In genomic region chr6:31862344-31863235, GRCh38 we compare ENCODE assay signal across 8 cellular contexts. TPM values are rescaled to one million over a fixed set of nuclear protein-coding genes. Genes with fewer than 3 reads are reported as not detected.
A peak's percentile ranks its signal among the peaks of the same experiment; 100 is the strongest.
DNase-seq lines count a peak whose midpoint lies in the region; ATAC-seq, FAIRE-seq and TF ChIP-seq lines count a peak whose summit lies in the region.

Gene NEU1, minus strand, starts transcription at chr6:31862821. Its CDS starts 45 bp downstream, at chr6:31862776.

- dilution Hi-C loops in IMR-90 (cut with HindIII; ENCODE audit: low sequenced_read_pairs, unreplicated experiment) (no loop called here), endothelial cell of umbilical vein (cut with MboI; ENCODE audit: extremely low pct_ligation_motif_present, low sequenced_read_pairs) (no loop called here)

- H3K9me3 ChIP-seq in IMR-90 (ENCODE audit: control insufficient read depth, insufficient read depth, low read length), result no peaks in the 10 kb centered on the region
- no peaks in the 10 kb centered on the region for H3K9me3 ChIP-seq in endothelial cell of umbilical vein (replicated peaks; ENCODE audit: control insufficient read depth, insufficient read depth, low read length)

- H2BK120ac ChIP-seq in IMR-90 (ENCODE audit: low read depth, low read length), result no peak within 1 kb of the TSS

- TF ChIP-seq RAD21 in IMR-90 (IDR thresholded peaks at IDR 0.05; ENCODE audit: low read length), result 0 out of 2 replicates have a peak, but pooled peaks have one; percentile 2

- H3K27ac ChIP-seq in IMR-90 (ENCODE audit: insufficient read depth, low read length) (peak within 1 kb of the TSS; percentile 50), endothelial cell of umbilical vein (ENCODE audit: insufficient read depth, low read depth, low read length) (peak within 1 kb of the TSS; percentile 77)

- DNase-seq in DMS 273 (lab: John Stamatoyannopoulos, UW; ENCODE audit: unreplicated experiment) (peak; percentile 100), IMR-90 (peak; percentile 100), OCI-M1 (lab: John Stamatoyannopoulos, UW) (peak; percentile 100), activated T-cell treated with anti-CD3 and anti-CD28 coated beads for 24 hours (ENCODE audit: low read depth) (peak; percentile 98), endothelial cell of umbilical vein (ENCODE audit: low read depth, low spot score) (peak; percentile 100), midbrain (lab: John Stamatoyannopoulos, UW) (peak; percentile 100)
- peak; percentile 97 to 98 for DNase-seq in stimulated activated CD8-positive, alpha-beta memory T cell treated with anti-CD3 and anti-CD28 coated beads, Interleukin-2, amount 100 ng/mL, for 1 hour (ENCODE audit: low read depth in 2 of 2)

- TF ChIP-seq CTCF in IMR-90 (conservative IDR thresholded peaks at IDR 0.05; ENCODE audit: low read depth, low read length) (no peak), endothelial cell of umbilical vein (IDR thresholded peaks at IDR 0.05; ENCODE audit: extremely low read depth in 1 of 2, insufficient read depth in 1 of 2, low read depth in 1 of 2, low read length in 2 of 2) (no peak)

- no peaks in the 10 kb centered on the region for H3K9me1 ChIP-seq in IMR-90 (ENCODE audit: insufficient read depth, low read length)
- H3K9me1 ChIP-seq in endothelial cell of umbilical vein (replicated peaks; ENCODE audit: control insufficient read depth, extremely low read depth, insufficient read depth, low read length), result no peaks in the 10 kb centered on the region

- peak within 1 kb of the TSS; percentile 66; the same call in 1 of the 2 replicates for H2AK5ac ChIP-seq in IMR-90 (ENCODE audit: low read depth, low read length)

- H4K8ac ChIP-seq in IMR-90 (ENCODE audit: low read depth in 2 of 2, low read length in 2 of 2), result peak within 1 kb of the TSS; percentile 1 to 68; a peak in 1 of 4 replicates

- H2BK5ac ChIP-seq in IMR-90 (ENCODE audit: low read depth, low read length, poor library complexity, severe bottlenecking), result peak within 1 kb of the TSS; percentile 26

- H3K18ac ChIP-seq in IMR-90 (ENCODE audit: low read depth, low read length), result no peak within 1 kb of the TSS

- H3K14ac ChIP-seq in IMR-90 (replicated peaks; ENCODE audit: low read depth, low read length), result peak within 1 kb of the TSS; percentile 61

- POLR2A ChIA-PET in IMR-90 (lab: Charles Lee; ENCODE audit: unreplicated experiment), result interaction anchor here (0.5 to 0.7 kb wide), 3 partner anchors 23 to 216 kb away, joined by 3 to 13 read pairs (median 7); no protein-coding TSS in a partner anchor
- POLR2A ChIA-PET in endothelial cell of umbilical vein (lab: Charles Lee), result interaction anchor here (0.6 to 1.6 kb wide), 12 partner anchors 13 to 1108 kb away, joined by 3 to 17 read pairs (median 4); partner anchors contain the start of genes EHMT2, HSPA1A, HSPA1B and HSPA1L

- BruUV-seq in IMR-90 (replicated peaks; lab: Mats Ljungman, UMichigan) (no TSS peak), endothelial cell of umbilical vein (replicated peaks; lab: Mats Ljungman, UMichigan) (TSS peak; percentile 67)

- peak within 1 kb of the TSS; percentile 70 for H3K23ac ChIP-seq in IMR-90 (ENCODE audit: low read depth, low read length)

- H4K91ac ChIP-seq in IMR-90 (ENCODE audit: insufficient read depth, low read depth, low read length), result 0 out of 2 replicates have a peak within 1 kb of the TSS, but pooled peaks have one; percentile 19

- H2AFZ ChIP-seq in IMR-90 (replicated peaks; ENCODE audit: low read length, poor library complexity) (peak within 1 kb of the TSS; percentile 97), endothelial cell of umbilical vein (ENCODE audit: low read depth, low read length) (peak within 1 kb of the TSS; percentile 89)

- WGBS in IMR-90 (ENCODE audit: extremely low coverage in 2 of 2, insufficient read length in 1 of 2), 2 experiments, result 1% methylated on average over 32 of the region's 64 CpGs; no CpG with 5 or more reads in 1 of the 2 experiments

- TF ChIP-seq POLR2A in IMR-90 (IDR thresholded peaks at IDR 0.05; ENCODE audit: low read depth, low read length) (peak; percentile 98), endothelial cell of umbilical vein (IDR thresholded peaks at IDR 0.05; ENCODE audit: low read depth, low read length) (peak; percentile 99)

- peaks cover 7 to 20% of the 10 kb centered on the region in 2 experiments; a peak in 2 of 4 replicates for H3K79me1 ChIP-seq in IMR-90 (ENCODE audit: low read depth in 1 of 2, low read length in 2 of 2)

- no peak within 1 kb of the TSS for H2BK15ac ChIP-seq in IMR-90 (ENCODE audit: low read depth, low read length)

- FAIRE-seq in endothelial cell of umbilical vein (lab: Jason Lieb, UNC), result peak; percentile 100

- no peaks in the 10 kb centered on the region for H3K27me3 ChIP-seq in IMR-90 (ENCODE audit: control insufficient read depth, insufficient read depth, low read length)
- H3K27me3 ChIP-seq in endothelial cell of umbilical vein (ENCODE audit: control insufficient read depth in 2 of 2, insufficient read depth in 2 of 2, low read length in 2 of 2), result no peaks in the 10 kb centered on the region

- peaks cover 21% of the 10 kb centered on the region for H3K36me3 ChIP-seq in IMR-90 (ENCODE audit: control insufficient read depth, insufficient read depth, low read length)
- peaks cover 3 to 20% of the 10 kb centered on the region in 2 experiments for H3K36me3 ChIP-seq in endothelial cell of umbilical vein (ENCODE audit: control insufficient read depth in 2 of 2, extremely low read depth in 1 of 2, insufficient read depth in 2 of 2, low read length in 2 of 2)

- no peak within 1 kb of the TSS for H2BK20ac ChIP-seq in IMR-90 (ENCODE audit: low read depth, low read length)

- peak within 1 kb of the TSS; percentile 67 for H3K9ac ChIP-seq in IMR-90 (ENCODE audit: low read depth, low read length)
- H3K9ac ChIP-seq in endothelial cell of umbilical vein (replicated peaks; ENCODE audit: extremely low read depth, insufficient read depth, low read length), result peak within 1 kb of the TSS; percentile 81

- CTCF ChIA-PET in IMR-90 (lab: Yijun Ruan, JAX), result interaction anchor here (0.7 to 1.0 kb wide), 2 partner anchors 27 to 83 kb away, joined by 3 to 4 read pairs; partner anchors contain the start of gene CFB
- CTCF ChIA-PET in endothelial cell of umbilical vein (lab: Charles Lee), result interaction anchor here (1.0 to 3.2 kb wide), 7 partner anchors 27 to 181 kb away, joined by 3 to 11 read pairs (median 4); partner anchors contain the start of genes EHMT2 and HSPA1B

- 0 out of 2 replicates have a peak within 1 kb of the TSS, but pooled peaks have one; percentile 14 for H3K56ac ChIP-seq in IMR-90 (ENCODE audit: extremely low read depth, insufficient read depth, low read length)

- H3K4me1 ChIP-seq in IMR-90 (ENCODE audit: control insufficient read depth, insufficient read depth, low read length) (peaks cover 4% of the 10 kb centered on the region), endothelial cell of umbilical vein (ENCODE audit: control insufficient read depth, extremely low read depth, insufficient read depth, low read length) (peaks cover 7% of the 10 kb centered on the region)

- ATAC-seq in GM21528 (IDR thresholded peaks at IDR 0.05; ENCODE audit: low FRiP score, unreplicated experiment), result peak; percentile 86
- peak; percentile 96 for ATAC-seq in IMR-90 (ENCODE audit: low read depth)

- H4K5ac ChIP-seq in IMR-90 (ENCODE audit: low read depth, low read length), result no peak within 1 kb of the TSS; the same call in 1 of the 2 replicates

- no peaks in the 10 kb centered on the region for H4K20me1 ChIP-seq in IMR-90 (ENCODE audit: insufficient read depth, low read length)
- no peaks in the 10 kb centered on the region for H4K20me1 ChIP-seq in endothelial cell of umbilical vein (replicated peaks; ENCODE audit: control insufficient read depth, extremely low read depth, insufficient read depth, low read length)

- in situ Hi-C loops in IMR-90 (cut with MboI; ENCODE audit: low sequenced_read_pairs), result no loop called here

- peak within 1 kb of the TSS; percentile 98 for H3K4me2 ChIP-seq in IMR-90 (ENCODE audit: low read depth, low read length)
- H3K4me2 ChIP-seq in endothelial cell of umbilical vein (ENCODE audit: insufficient read depth, low read length), result peak within 1 kb of the TSS; percentile 82

- peak within 1 kb of the TSS; percentile 97 for H2AK9ac ChIP-seq in IMR-90 (replicated peaks; ENCODE audit: low read depth, low read length, poor library complexity)

- peaks cover 4% of the 10 kb centered on the region for H3K79me2 ChIP-seq in endothelial cell of umbilical vein (ENCODE audit: control insufficient read depth, insufficient read depth, low read length)

- peak within 1 kb of the TSS; percentile 49 for H3K4ac ChIP-seq in IMR-90 (ENCODE audit: low read depth, low read length)

- intact Hi-C loops in IMR-90 (cut with micrococcal nuclease) (loop anchor here (1.0 to 2.0 kb wide), 2 partner anchors 28 to 182 kb away; no protein-coding TSS in a partner anchor), endothelial cell of umbilical vein (cut with micrococcal nuclease) (loop anchor here (1.0 to 2.0 kb wide), 7 partner anchors 28 to 242 kb away; partner anchors contain the start of genes BAG6, HSPA1B, PRRC2A and ZBTB12)

- H3K4me3 ChIP-seq in IMR-90 (ENCODE audit: insufficient read depth, low read depth, low read length), result peak within 1 kb of the TSS; percentile 72
- H3K4me3 ChIP-seq in endothelial cell of umbilical vein (replicated peaks in 1 of 3; ENCODE audit: insufficient read depth in 1 of 3, low read depth in 1 of 3, low read length in 3 of 3), result peak within 1 kb of the TSS; percentile 71 to 88 (median 83)

TF ChIP-seq in endothelial cell of umbilical vein, 7 proteins besides CTCF, POLR2A, EP300 and RAD21 (continues in another document):
- TF ChIP-seq JUN (IDR thresholded peaks at IDR 0.05; ENCODE audit: borderline replicate concordance, insufficient read depth, insufficient read length, low read depth) (peak; percentile 57), FOS (IDR thresholded peaks at IDR 0.05; ENCODE audit: borderline replicate concordance, insufficient read depth, low read length) (peak; percentile 27), MYC (IDR thresholded peaks at IDR 0.05; ENCODE audit: low read depth, low read length) (no peak), EZH2 (IDR thresholded peaks at IDR 0.05; ENCODE audit: borderline replicate concordance, low read depth, low read length, severe bottlenecking) (no peak)

RNA-seq across cellular contexts. Expression of gene NEU1, which starts in this region (rescaled TPM):
- total RNA-seq in IMR-90 (2012; rRNA removed), result 23.6 and 28.5 TPM in 2 replicates
- polyA plus RNA-seq in IMR-90 (2012; rRNA removed), result 36.2 and 37.3 TPM in 2 replicates
- polyA plus RNA-seq in IMR-90 (2012; cell fraction: cytosol; rRNA removed), result 32.0 and 40.9 TPM in 2 replicates
- polyA plus RNA-seq in IMR-90 (2012; cell fraction: nucleus; rRNA removed; ENCODE audit: low replicate concordance), result 19.7 and 24.8 TPM in 2 replicates
- 61.3 and 62.8 TPM in 2 replicates for total RNA-seq in endothelial cell of umbilical vein
- polyA plus RNA-seq in endothelial cell of umbilical vein, result 111 and 115 TPM in 2 replicates
- polyA plus RNA-seq in endothelial cell of umbilical vein (2011; cell fraction: cytosol; rRNA removed), result 74.1 and 84.9 TPM in 2 replicates
- 42.3 and 48.1 TPM in 2 replicates for polyA plus RNA-seq in endothelial cell of umbilical vein (2011; cell fraction: nucleus; rRNA removed)
- polyA plus RNA-seq in endothelial cell of umbilical vein (2012), result 41.5 and 51.3 TPM in 2 replicates
- 73.1 and 73.9 TPM in 2 replicates for polyA minus RNA-seq in endothelial cell of umbilical vein
- polyA minus RNA-seq in endothelial cell of umbilical vein (2011; cell fraction: cytosol; rRNA and poly(A)+ RNA removed), result 15.0 TPM
- polyA minus RNA-seq in endothelial cell of umbilical vein (2011; cell fraction: nucleus; rRNA and poly(A)+ RNA removed), result 15.0 and 15.6 TPM in 2 replicates

Comparison
In these comparisons a context has a peak if more than half of its experiments do, and no peak if none do; other contexts are left out.
1. Peak in every context shown above with its lines: DNase-seq, ATAC-seq, H3K4me3 ChIP-seq and H3K27ac ChIP-seq.